In the genomic region with DNA sequence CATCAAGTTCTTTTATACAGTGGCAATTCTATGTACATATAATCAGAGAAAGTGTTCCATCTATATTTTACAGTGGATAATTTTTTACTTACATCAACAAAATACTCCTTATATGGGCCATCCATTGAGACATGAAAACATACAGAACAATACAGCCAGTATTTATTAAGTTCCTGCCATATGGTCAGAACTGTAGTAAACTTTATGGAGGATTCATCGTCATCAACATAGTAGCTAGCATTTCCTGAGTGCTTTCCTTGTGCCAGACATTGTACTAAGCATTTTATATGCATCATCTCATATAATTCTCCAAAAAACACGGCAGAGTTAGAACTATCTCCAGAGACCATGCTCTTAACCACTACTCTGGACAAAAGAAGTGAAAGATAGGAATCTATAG, we compare ENCODE assay signal across 21 cellular contexts.
A peak's percentile ranks its signal among the peaks of the same experiment; 100 is the strongest.
DNase-seq lines count a peak whose midpoint lies in the region; ATAC-seq and TF ChIP-seq lines count a peak whose summit lies in the region.
"Had no signal": no experiment of that assay in that cellular context is flagged by ENCODE, and none has a peak within 500 bp of the region (broad histone marks: within the 10 kb centered on the region; RNA-seq: fewer than 3 reads in every experiment).

No MANE protein-coding gene starts in this region.

- ATAC-seq in left colon (peak; percentile 86), Right ventricle myocardium inferior (no peak)
- no peak for ATAC-seq in activated T-cell treated with anti-CD3 and anti-CD28 coated beads, Interleukin-2, amount 50 U/mL, for 4 hours

- in situ Hi-C loops in SK-MEL-5 (cut with HindIII; ENCODE audit: low pct_unique_long_range_greater_than_20kb, low sequenced_read_pairs), result no loop called here

- DNase-seq in SK-MEL-5 (ENCODE audit: low read depth, low spot score) (peak; percentile 16), foreskin melanocyte (peak; percentile 76), left colon (no peak), nephron progenitor cell (no peak), sigmoid colon (no peak), Right ventricle myocardium inferior (ENCODE audit: missing footprints) (no peak)
- no peak for DNase-seq in activated naive CD4-positive, alpha-beta T cell treated with anti-CD3 and anti-CD28 coated beads for 36 hours
- DNase-seq in activated T-cell treated with anti-CD3 and anti-CD28 coated beads, Interleukin-2, amount 50 U/mL, for 4 hours, result no peak
- DNase-seq: 8988T; ACHN; BE2C; C1 segment of cervical spinal cord; Caco-2; Calu3; CD4-positive, alpha-beta memory T cell; CD4-positive, CD25-positive, alpha-beta regulatory T cell; CD8-positive, alpha-beta memory T cell; DMS79 treated with DMSO at 0.1 percent for 48 hours; GF-D8 had no signal

- no peak overlapping the region for H3K4me3 ChIP-seq in sigmoid colon
- H3K4me3 ChIP-seq: BLaER1 had no signal

- intact Hi-C loops in left colon (cut with DNase I, micrococcal nuclease), result no loop called here
- intact Hi-C loops in sigmoid colon (cut with DNase I), result no loop called here
- intact Hi-C loops in activated naive CD4-positive, alpha-beta T cell treated with anti-CD3 and anti-CD28 coated beads for 36 hours (cut with micrococcal nuclease), result no loop called here
- intact Hi-C loops in Right ventricle myocardium inferior (cut with DNase I), result no loop called here

- H3K36me3 ChIP-seq in sigmoid colon, result no peaks in the 10 kb centered on the region
- H3K36me3 ChIP-seq: BE2C had no signal

- H3K27ac ChIP-seq in sigmoid colon, result no peak overlapping the region
- H3K27ac ChIP-seq: BLaER1 had no signal

- H3K9me3 ChIP-seq in sigmoid colon, result no peaks in the 10 kb centered on the region
- H3K9me3 ChIP-seq: BE2C, BLaER1, Caco-2 had no signal

- H3K27me3 Mint-ChIP-seq in nephron progenitor cell (ENCODE audit: low read depth, poor library complexity), result no peaks in the 10 kb centered on the region
- H3K27me3 Mint-ChIP-seq in activated naive CD4-positive, alpha-beta T cell treated with anti-CD3 and anti-CD28 coated beads for 36 hours (ENCODE audit: low read depth), result no peaks in the 10 kb centered on the region
- H3K27me3 Mint-ChIP-seq in activated T-cell treated with anti-CD3 and anti-CD28 coated beads, Interleukin-2, amount 50 U/mL, for 4 hours (ENCODE audit: low read depth), result no peaks in the 10 kb centered on the region

- no peaks in the 10 kb centered on the region for H3K9me3 Mint-ChIP-seq in nephron progenitor cell
- no peaks in the 10 kb centered on the region for H3K9me3 Mint-ChIP-seq in activated naive CD4-positive, alpha-beta T cell treated with anti-CD3 and anti-CD28 coated beads for 36 hours
- H3K9me3 Mint-ChIP-seq in activated T-cell treated with anti-CD3 and anti-CD28 coated beads, Interleukin-2, amount 50 U/mL, for 4 hours, result no peaks in the 10 kb centered on the region
- H3K9me3 Mint-ChIP-seq: CD14-positive monocyte; CD4-positive, alpha-beta memory T cell; CD8-positive, alpha-beta memory T cell had no signal

- H3K36me3 Mint-ChIP-seq in nephron progenitor cell (ENCODE audit: low read depth), result peaks cover 24% of the 10 kb centered on the region
- no peaks in the 10 kb centered on the region for H3K36me3 Mint-ChIP-seq in activated naive CD4-positive, alpha-beta T cell treated with anti-CD3 and anti-CD28 coated beads for 36 hours (ENCODE audit: low read depth)
- no peaks in the 10 kb centered on the region for H3K36me3 Mint-ChIP-seq in activated T-cell treated with anti-CD3 and anti-CD28 coated beads, Interleukin-2, amount 50 U/mL, for 4 hours (ENCODE audit: insufficient read depth)
- H3K36me3 Mint-ChIP-seq: CD14-positive monocyte; CD4-positive, alpha-beta memory T cell; CD4-positive, CD25-positive, alpha-beta regulatory T cell; CD8-positive, alpha-beta memory T cell had no signal

- WGBS in sigmoid colon, 2 donors, result 21 to 54% methylated on average over 2 of the region's 2 CpGs

- peaks cover 22% of the 10 kb centered on the region for H3K4me1 Mint-ChIP-seq in nephron progenitor cell
- peaks cover 3% of the 10 kb centered on the region for H3K4me1 Mint-ChIP-seq in activated naive CD4-positive, alpha-beta T cell treated with anti-CD3 and anti-CD28 coated beads for 36 hours (ENCODE audit: low read depth)
- no peaks in the 10 kb centered on the region for H3K4me1 Mint-ChIP-seq in activated T-cell treated with anti-CD3 and anti-CD28 coated beads, Interleukin-2, amount 50 U/mL, for 4 hours (ENCODE audit: low read depth)
- H3K4me1 Mint-ChIP-seq: CD4-positive, alpha-beta memory T cell; CD4-positive, CD25-positive, alpha-beta regulatory T cell; CD8-positive, alpha-beta memory T cell had no signal

- no peaks in the 10 kb centered on the region for H3K4me1 ChIP-seq in sigmoid colon
- H3K4me1 ChIP-seq: Caco-2 had no signal

- no peak for TF ChIP-seq POLR2A in sigmoid colon (IDR thresholded peaks at IDR 0.05)

- no peaks in the 10 kb centered on the region for H3K27me3 ChIP-seq in sigmoid colon
- H3K27me3 ChIP-seq: BE2C, BLaER1 had no signal

- H3K4me3 Mint-ChIP-seq in nephron progenitor cell, result no peak overlapping the region
- no peak overlapping the region for H3K4me3 Mint-ChIP-seq in activated naive CD4-positive, alpha-beta T cell treated with anti-CD3 and anti-CD28 coated beads for 36 hours
- H3K4me3 Mint-ChIP-seq in activated T-cell treated with anti-CD3 and anti-CD28 coated beads, Interleukin-2, amount 50 U/mL, for 4 hours, result no peak overlapping the region
- H3K4me3 Mint-ChIP-seq: CD14-positive monocyte; CD4-positive, alpha-beta memory T cell; CD4-positive, CD25-positive, alpha-beta regulatory T cell; CD8-positive, alpha-beta memory T cell had no signal

- no peak for TF ChIP-seq EP300 in sigmoid colon (IDR thresholded peaks at IDR 0.05)

- CTCF ChIA-PET in activated naive CD4-positive, alpha-beta T cell treated with anti-CD3 and anti-CD28 coated beads for 36 hours (lab: Charles Lee), result interaction anchor here (0.6 kb wide), 1 partner anchor 114 kb away, joined by 3 read pairs; no protein-coding TSS in a partner anchor

- TF ChIP-seq CTCF in nephron progenitor cell (IDR thresholded peaks at IDR 0.05) (no peak), sigmoid colon (IDR thresholded peaks at IDR 0.05) (no peak)

- peak overlapping the region; percentile 43 for H3K27ac Mint-ChIP-seq in nephron progenitor cell
- no peak overlapping the region for H3K27ac Mint-ChIP-seq in activated naive CD4-positive, alpha-beta T cell treated with anti-CD3 and anti-CD28 coated beads for 36 hours
- H3K27ac Mint-ChIP-seq: CD14-positive monocyte; CD4-positive, alpha-beta memory T cell; CD4-positive, CD25-positive, alpha-beta regulatory T cell; CD8-positive, alpha-beta memory T cell had no signal

Comparison
In these comparisons a context has a peak if more than half of its experiments do, and no peak if none do; other contexts are left out.
1. DNase-seq: peak in SK-MEL-5 (single experiment) and foreskin melanocyte (single experiment); none in left colon (0 of 2), nephron progenitor cell (single experiment), sigmoid colon (single experiment), activated naive CD4-positive, alpha-beta T cell treated with anti-CD3 and anti-CD28 coated beads for 36 hours (single experiment), activated T-cell treated with anti-CD3 and anti-CD28 coated beads, Interleukin-2, amount 50 U/mL, for 4 hours (single experiment) and Right ventricle myocardium inferior (single experiment).